Comparison of ENCODE assay signal across 13 cellular contexts in the genomic region with DNA sequence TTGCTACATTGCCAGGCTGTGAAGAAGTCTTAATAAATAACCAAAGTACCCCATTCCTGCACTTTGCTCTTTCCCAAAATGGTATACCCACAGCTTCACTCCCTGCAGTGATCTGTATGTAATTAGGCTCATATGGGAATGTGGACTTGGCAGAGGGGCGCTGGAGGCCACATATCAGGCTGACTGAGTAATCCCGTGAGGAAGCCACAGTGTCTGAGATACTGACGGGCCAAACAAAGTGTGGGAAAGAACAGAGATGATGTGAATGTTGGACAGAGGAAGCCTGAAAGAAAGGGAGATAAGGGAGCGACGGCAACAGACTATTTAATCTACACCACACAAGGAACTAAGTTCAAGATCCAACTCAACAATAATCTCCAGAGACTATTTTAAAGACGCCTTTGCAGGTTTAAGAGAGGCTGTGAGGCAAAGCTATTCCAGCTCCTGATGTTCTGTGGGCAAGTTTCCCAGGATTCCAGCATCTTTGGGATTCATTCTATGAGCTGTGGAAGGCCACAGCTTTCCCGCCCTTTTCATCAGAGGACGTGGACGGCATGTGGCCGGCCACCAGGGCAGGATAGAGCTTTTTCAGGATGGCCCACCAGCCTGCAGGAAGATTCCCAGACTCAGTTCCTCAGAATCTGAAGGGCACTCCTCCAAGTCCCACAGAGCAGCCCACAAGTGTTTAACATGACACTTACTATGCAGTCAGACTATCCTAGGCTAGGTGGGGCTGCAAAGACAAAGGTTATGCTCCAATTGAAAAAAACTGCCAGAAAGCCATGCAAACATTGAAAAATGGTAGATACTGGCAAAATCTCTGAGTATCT.
A peak's percentile ranks its signal among the peaks of the same experiment; 100 is the strongest.
DNase-seq lines count a peak whose midpoint lies in the region; ATAC-seq and TF ChIP-seq lines count a peak whose summit lies in the region.
"Had no signal": no experiment of that assay in that cellular context is flagged by ENCODE, and none has a peak within 500 bp of the region (broad histone marks: within the 10 kb centered on the region; RNA-seq: fewer than 3 reads in every experiment).

No MANE protein-coding gene starts in this region.

- dilution Hi-C loops in mammary epithelial cell (cut with HindIII; ENCODE audit: low sequenced_read_pairs), result no loop called here

- H3K9ac ChIP-seq in mammary epithelial cell (ENCODE audit: insufficient read depth, low read length), result no peak overlapping the region

- peak overlapping the region; percentile 81 for H3K27ac Mint-ChIP-seq in T-helper 17 cell
- H3K27ac Mint-ChIP-seq: memory B cell had no signal

- H3K4me3 Mint-ChIP-seq in T-helper 17 cell, result no peak overlapping the region
- H3K4me3 Mint-ChIP-seq: memory B cell had no signal

- ATAC-seq in T-helper 17 cell, result no peak

- intact Hi-C loops in mammary epithelial cell (cut with micrococcal nuclease), result no loop called here

- H3K36me3 ChIP-seq in mammary epithelial cell (ENCODE audit: insufficient read depth, low read length), result no peaks in the 10 kb centered on the region

- H3K27me3 ChIP-seq in mammary epithelial cell (ENCODE audit: insufficient read depth, low read length), result no peaks in the 10 kb centered on the region
- H3K27me3 ChIP-seq: esophagus muscularis mucosa had no signal

- TF ChIP-seq CTCF in fibroblast of the aortic adventitia (IDR thresholded peaks at IDR 0.05; ENCODE audit: insufficient read depth, low read length) (no peak), mammary epithelial cell (conservative IDR thresholded peaks at IDR 0.05 in 1 of 2, IDR thresholded peaks at IDR 0.05 in 1 of 2; ENCODE audit: extremely low read depth in 1 of 2, insufficient read depth in 1 of 2, low read depth in 1 of 2, low read length in 2 of 2) (no peak)

- no peaks in the 10 kb centered on the region for H3K4me1 ChIP-seq in mammary epithelial cell (ENCODE audit: insufficient read depth, low read length)

- H3K36me3 Mint-ChIP-seq in T-helper 17 cell (ENCODE audit: low read depth), result peaks cover 7% of the 10 kb centered on the region

- CTCF ChIA-PET in mammary epithelial cell (lab: Charles Lee; ENCODE audit: low non-redundant PET), result no interaction called here

- no peaks in the 10 kb centered on the region for H3K27me3 Mint-ChIP-seq in T-helper 17 cell
- H3K27me3 Mint-ChIP-seq: memory B cell had no signal

- H4K20me1 ChIP-seq in mammary epithelial cell (ENCODE audit: insufficient read depth, low read length), result no peaks in the 10 kb centered on the region

- no TSS peak for BruUV-seq in mammary epithelial cell (replicated peaks; lab: Mats Ljungman, UMichigan)

- no peak overlapping the region for H3K27ac ChIP-seq in mammary epithelial cell (ENCODE audit: insufficient read depth, low read depth, low read length)
- H3K27ac ChIP-seq: esophagus muscularis mucosa had no signal

- in situ Hi-C loops in mammary epithelial cell (cut with MboI; ENCODE audit: low sequenced_read_pairs in 2 of 2), result loop anchor here in 1 of 2 donors (25.0 kb wide), 1 partner anchor 564 kb away; no protein-coding TSS in a partner anchor

- no peak overlapping the region for H2AFZ ChIP-seq in mammary epithelial cell (ENCODE audit: low read depth, low read length)

- no peak overlapping the region for H3K4me2 ChIP-seq in mammary epithelial cell (ENCODE audit: insufficient read depth, low read depth, low read length)

- DNase-seq in GM04503 (ENCODE audit: low read depth) (peak; percentile 91), T-helper 17 cell (no peak), fibroblast of the aortic adventitia (ENCODE audit: low read depth) (peak; percentile 99), skeletal muscle cell (ENCODE audit: low read depth) (peak; percentile 63), mammary epithelial cell (no peak), hippocampal formation (lab: John Stamatoyannopoulos, UW) (no peak), amygdala (lab: John Stamatoyannopoulos, UW) (no peak)
- DNase-seq: activated CD8-positive, alpha-beta memory T cell treated with anti-CD3 and anti-CD28 coated beads for 24 hours; DMS53; NCI-H524 treated with DMSO at 0.1 percent for 48 hours; stimulated activated CD8-positive, alpha-beta memory T cell treated with anti-CD3 and anti-CD28 coated beads, Interleukin-4, amount 100 ng/mL, for 48 hours had no signal

- H3K4me3 ChIP-seq in fibroblast of the aortic adventitia (ENCODE audit: low read depth, low read length) (no peak overlapping the region), skeletal muscle cell (ENCODE audit: low read depth, low read length) (no peak overlapping the region), mammary epithelial cell (replicated peaks in 1 of 3; ENCODE audit: insufficient read depth in 1 of 3, low read depth in 2 of 3, low read length in 3 of 3) (no peak overlapping the region)
- H3K4me3 ChIP-seq: esophagus muscularis mucosa had no signal

- H3K79me2 ChIP-seq in mammary epithelial cell (ENCODE audit: insufficient read depth, low read length), result no peaks in the 10 kb centered on the region

- 93% methylated on average over 10 of the region's 10 CpGs for WGBS in mammary epithelial cell (ENCODE audit: low coverage, missing lambda C conversion rate)

- peaks cover 17% of the 10 kb centered on the region for H3K4me1 Mint-ChIP-seq in T-helper 17 cell
- H3K4me1 Mint-ChIP-seq: memory B cell had no signal

- H3K9me3 ChIP-seq in T-helper 17 cell (ENCODE audit: control insufficient read depth, low read length, poor library complexity, severe bottlenecking), result no peaks in the 10 kb centered on the region
- no peaks in the 10 kb centered on the region for H3K9me3 ChIP-seq in mammary epithelial cell (replicated peaks; ENCODE audit: insufficient read depth, low read length)
- H3K9me3 ChIP-seq: esophagus muscularis mucosa had no signal

Comparison
In these comparisons a context has a peak if more than half of its experiments do, and no peak if none do; other contexts are left out.
1. DNase-seq: peak in GM04503 (single experiment), fibroblast of the aortic adventitia (single experiment) and skeletal muscle cell (single experiment); none in T-helper 17 cell (0 of 3), mammary epithelial cell (single experiment), hippocampal formation (0 of 2) and amygdala (0 of 56).